In genomic region chr20:46260480-46260879, GRCh38 we compare ENCODE assay signal across 21 cellular contexts. TPM values are rescaled to one million over a fixed set of nuclear protein-coding genes. Genes with fewer than 3 reads are reported as not detected.
DNase-seq lines count a peak whose midpoint lies in the region; ATAC-seq and TF ChIP-seq lines count a peak whose summit lies in the region.
"Had no signal": no experiment of that assay in that cellular context is flagged by ENCODE, and none has a peak within 500 bp of the region (broad histone marks: within the 10 kb centered on the region; RNA-seq: fewer than 3 reads in every experiment).

No MANE protein-coding gene starts in this region.

- no peaks in the 10 kb centered on the region for H3K36me3 ChIP-seq in lower lobe of right lung
- H3K36me3 ChIP-seq: esophagus muscularis mucosa, HAP-1, neural progenitor cell had no signal

- no peaks in the 10 kb centered on the region for H3K4me1 ChIP-seq in lower lobe of right lung
- H3K4me1 ChIP-seq: HAP-1, neural progenitor cell had no signal

- intact Hi-C loops in lower lobe of right lung (cut with DNase I), result no loop called here

- no peak for TF ChIP-seq CTCF in lower lobe of right lung (IDR thresholded peaks at IDR 0.05)

- no peak overlapping the region for H3K27ac ChIP-seq in lower lobe of right lung
- H3K27ac ChIP-seq: esophagus muscularis mucosa, neural progenitor cell had no signal

- no peaks in the 10 kb centered on the region for H3K9me3 ChIP-seq in lower lobe of right lung
- H3K9me3 ChIP-seq: esophagus muscularis mucosa, HAP-1 had no signal

- H3K27me3 ChIP-seq in lower lobe of right lung (ENCODE audit: low read depth), result peaks cover 45% of the 10 kb centered on the region

- DNase-seq in Ammon's horn (ENCODE audit: low spot score) (peak; percentile 10), M059J (ENCODE audit: low read depth) (peak; percentile 23), cerebellar cortex (ENCODE audit: low spot score) (peak; percentile 52), lower lobe of right lung (peak; percentile 67), NCI-H1417 (lab: John Stamatoyannopoulos, UW) (no peak), NCI-H2081 treated with DMSO at 0.1 percent for 48 hours (lab: John Stamatoyannopoulos, UW) (no peak)
- DNase-seq in activated effector memory CD4-positive, alpha-beta T cell treated with anti-CD3 and anti-CD28 coated beads, Interleukin-2, amount 50 U/mL, for 16 hours, result no peak
- DNase-seq: activated CD4-positive, alpha-beta T cell treated with anti-CD3 and anti-CD28 coated beads for 36 hours; activated gamma-delta T cell; amniotic stem cell; central memory CD4-positive, alpha-beta T cell; IMR-90; MV-4-11; NCI-H1930; NCI-H82; RPMI8226; stimulated activated naive CD8-positive, alpha-beta T cell treated with anti-CD3 and anti-CD28 coated beads, Interleukin-15, amount 100 ng/mL, for 72 hours had no signal

- H3K4me3 ChIP-seq in lower lobe of right lung, result no peak overlapping the region
- H3K4me3 ChIP-seq: esophagus muscularis mucosa, HAP-1, neural progenitor cell had no signal

- peak; percentile 56 to 71 for ATAC-seq in lower lobe of right lung
- ATAC-seq: activated CD4-positive, alpha-beta T cell treated with anti-CD3 and anti-CD28 coated beads for 36 hours; stimulated activated naive CD8-positive, alpha-beta T cell treated with anti-CD3 and anti-CD28 coated beads, Interleukin-15, amount 100 ng/mL, for 72 hours had no signal

RNA-seq across cellular contexts. Expression of gene CDH22, which starts 47.8 kb away (rescaled TPM):
- not detected in 2 replicates for total RNA-seq in M059J (2014; rRNA removed; shearing (Covaris generic))
- total RNA-seq in lower lobe of right lung, result 0.35 TPM
- total RNA-seq: activated CD4-positive, alpha-beta T cell treated with anti-CD3 and anti-CD28 coated beads for 36 hours; IMR-90; renal cortical epithelial cell had no signal

Comparison
In these comparisons a context has a peak if more than half of its experiments do, and no peak if none do; other contexts are left out.
1. DNase-seq: peak in Ammon's horn (single experiment), M059J (single experiment), cerebellar cortex (single experiment) and lower lobe of right lung (single experiment); none in NCI-H1417 (0 of 3), NCI-H2081 treated with DMSO at 0.1 percent for 48 hours (single experiment) and activated effector memory CD4-positive, alpha-beta T cell treated with anti-CD3 and anti-CD28 coated beads, Interleukin-2, amount 50 U/mL, for 16 hours (single experiment).